Comparison of ENCODE assay signal across 1 cellular context in the genomic region with DNA sequence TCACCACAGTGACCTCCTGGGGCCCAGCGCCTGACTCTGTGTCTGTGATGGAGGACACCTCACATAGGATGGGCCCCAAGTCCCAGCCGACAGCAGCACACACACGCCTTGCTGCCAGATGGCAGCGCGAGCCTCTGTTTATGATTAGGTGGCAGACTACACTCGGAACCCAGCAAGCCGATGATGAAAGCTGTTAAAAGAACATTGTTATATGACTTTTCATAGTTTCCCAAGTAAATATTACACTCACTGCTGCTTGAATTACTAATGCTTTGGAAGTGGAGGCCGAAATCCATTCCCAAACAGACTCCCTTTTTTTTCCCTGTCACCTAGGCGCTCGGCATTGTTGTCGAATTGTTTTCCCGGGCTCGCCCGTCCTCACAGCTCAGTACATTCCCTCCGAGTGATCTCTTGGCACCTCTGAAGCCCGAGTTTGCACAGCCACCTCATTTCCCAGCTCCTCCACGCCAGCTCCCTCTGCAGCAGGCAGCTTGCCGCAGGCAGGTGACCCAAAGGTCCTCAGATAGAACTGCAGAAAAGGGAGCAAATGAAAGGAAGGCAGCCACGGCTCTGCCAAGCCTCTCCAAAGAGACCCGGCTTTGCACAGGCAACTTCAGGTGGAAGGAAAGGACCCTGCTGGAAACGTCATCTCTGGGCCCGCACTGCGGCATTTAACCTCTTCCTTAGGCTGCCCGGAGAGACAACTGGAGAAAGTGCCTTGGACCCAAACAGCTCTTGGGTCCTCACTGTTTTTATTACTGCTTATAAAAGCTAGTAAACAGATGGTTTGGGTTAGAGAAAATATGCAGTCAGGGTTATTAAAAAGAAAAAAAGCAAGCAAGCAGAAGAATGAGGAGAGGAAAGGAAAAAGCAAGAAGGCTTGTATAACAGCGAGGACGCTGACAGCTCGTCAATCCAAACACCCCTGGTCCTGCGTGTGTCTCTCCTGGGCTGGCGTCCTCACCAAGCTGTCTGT.
TF ChIP-seq lines count a peak whose summit lies in the region.

No MANE protein-coding gene starts in this region.

TF ChIP-seq in GM23338, 12 proteins besides CTCF, POLR2A, EP300 and RAD21 (continued from another document):
- TF ChIP-seq, protein P1, sequence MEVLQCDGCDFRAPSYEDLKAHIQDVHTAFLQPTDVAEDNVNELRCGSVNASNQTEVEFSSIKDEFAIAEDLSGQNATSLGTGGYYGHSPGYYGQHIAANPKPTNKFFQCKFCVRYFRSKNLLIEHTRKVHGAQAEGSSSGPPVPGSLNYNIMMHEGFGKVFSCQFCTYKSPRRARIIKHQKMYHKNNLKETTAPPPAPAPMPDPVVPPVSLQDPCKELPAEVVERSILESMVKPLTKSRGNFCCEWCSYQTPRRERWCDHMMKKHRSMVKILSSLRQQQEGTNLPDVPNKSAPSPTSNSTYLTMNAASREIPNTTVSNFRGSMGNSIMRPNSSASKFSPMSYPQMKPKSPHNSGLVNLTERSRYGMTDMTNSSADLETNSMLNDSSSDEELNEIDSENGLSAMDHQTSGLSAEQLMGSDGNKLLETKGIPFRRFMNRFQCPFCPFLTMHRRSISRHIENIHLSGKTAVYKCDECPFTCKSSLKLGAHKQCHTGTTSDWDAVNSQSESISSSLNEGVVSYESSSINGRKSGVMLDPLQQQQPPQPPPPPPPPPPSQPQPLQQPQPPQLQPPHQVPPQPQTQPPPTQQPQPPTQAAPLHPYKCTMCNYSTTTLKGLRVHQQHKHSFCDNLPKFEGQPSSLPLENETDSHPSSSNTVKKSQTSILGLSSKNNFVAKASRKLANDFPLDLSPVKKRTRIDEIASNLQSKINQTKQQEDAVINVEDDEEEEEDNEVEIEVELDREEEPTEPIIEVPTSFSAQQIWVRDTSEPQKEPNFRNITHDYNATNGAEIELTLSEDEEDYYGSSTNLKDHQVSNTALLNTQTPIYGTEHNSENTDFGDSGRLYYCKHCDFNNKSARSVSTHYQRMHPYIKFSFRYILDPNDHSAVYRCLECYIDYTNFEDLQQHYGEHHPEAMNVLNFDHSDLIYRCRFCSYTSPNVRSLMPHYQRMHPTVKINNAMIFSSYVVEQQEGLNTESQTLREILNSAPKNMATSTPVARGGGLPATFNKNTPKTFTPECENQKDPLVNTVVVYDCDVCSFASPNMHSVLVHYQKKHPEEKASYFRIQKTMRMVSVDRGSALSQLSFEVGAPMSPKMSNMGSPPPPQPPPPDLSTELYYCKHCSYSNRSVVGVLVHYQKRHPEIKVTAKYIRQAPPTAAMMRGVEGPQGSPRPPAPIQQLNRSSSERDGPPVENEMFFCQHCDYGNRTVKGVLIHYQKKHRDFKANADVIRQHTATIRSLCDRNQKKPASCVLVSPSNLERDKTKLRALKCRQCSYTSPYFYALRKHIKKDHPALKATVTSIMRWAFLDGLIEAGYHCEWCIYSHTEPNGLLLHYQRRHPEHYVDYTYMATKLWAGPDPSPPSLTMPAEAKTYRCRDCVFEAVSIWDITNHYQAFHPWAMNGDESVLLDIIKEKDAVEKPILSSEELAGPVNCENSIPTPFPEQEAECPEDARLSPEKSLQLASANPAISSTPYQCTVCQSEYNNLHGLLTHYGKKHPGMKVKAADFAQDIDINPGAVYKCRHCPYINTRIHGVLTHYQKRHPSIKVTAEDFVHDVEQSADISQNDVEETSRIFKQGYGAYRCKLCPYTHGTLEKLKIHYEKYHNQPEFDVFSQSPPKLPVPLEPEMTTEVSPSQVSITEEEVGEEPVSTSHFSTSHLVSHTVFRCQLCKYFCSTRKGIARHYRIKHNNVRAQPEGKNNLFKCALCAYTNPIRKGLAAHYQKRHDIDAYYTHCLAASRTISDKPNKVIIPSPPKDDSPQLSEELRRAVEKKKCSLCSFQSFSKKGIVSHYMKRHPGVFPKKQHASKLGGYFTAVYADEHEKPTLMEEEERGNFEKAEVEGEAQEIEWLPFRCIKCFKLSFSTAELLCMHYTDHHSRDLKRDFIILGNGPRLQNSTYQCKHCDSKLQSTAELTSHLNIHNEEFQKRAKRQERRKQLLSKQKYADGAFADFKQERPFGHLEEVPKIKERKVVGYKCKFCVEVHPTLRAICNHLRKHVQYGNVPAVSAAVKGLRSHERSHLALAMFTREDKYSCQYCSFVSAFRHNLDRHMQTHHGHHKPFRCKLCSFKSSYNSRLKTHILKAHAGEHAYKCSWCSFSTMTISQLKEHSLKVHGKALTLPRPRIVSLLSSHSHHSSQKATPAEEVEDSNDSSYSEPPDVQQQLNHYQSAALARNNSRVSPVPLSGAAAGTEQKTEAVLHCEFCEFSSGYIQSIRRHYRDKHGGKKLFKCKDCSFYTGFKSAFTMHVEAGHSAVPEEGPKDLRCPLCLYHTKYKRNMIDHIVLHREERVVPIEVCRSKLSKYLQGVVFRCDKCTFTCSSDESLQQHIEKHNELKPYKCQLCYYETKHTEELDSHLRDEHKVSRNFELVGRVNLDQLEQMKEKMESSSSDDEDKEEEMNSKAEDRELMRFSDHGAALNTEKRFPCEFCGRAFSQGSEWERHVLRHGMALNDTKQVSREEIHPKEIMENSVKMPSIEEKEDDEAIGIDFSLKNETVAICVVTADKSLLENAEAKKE (CRISPR knock-in tag; IDR thresholded peaks at IDR 0.05), result no peak
- TF ChIP-seq, protein P2, sequence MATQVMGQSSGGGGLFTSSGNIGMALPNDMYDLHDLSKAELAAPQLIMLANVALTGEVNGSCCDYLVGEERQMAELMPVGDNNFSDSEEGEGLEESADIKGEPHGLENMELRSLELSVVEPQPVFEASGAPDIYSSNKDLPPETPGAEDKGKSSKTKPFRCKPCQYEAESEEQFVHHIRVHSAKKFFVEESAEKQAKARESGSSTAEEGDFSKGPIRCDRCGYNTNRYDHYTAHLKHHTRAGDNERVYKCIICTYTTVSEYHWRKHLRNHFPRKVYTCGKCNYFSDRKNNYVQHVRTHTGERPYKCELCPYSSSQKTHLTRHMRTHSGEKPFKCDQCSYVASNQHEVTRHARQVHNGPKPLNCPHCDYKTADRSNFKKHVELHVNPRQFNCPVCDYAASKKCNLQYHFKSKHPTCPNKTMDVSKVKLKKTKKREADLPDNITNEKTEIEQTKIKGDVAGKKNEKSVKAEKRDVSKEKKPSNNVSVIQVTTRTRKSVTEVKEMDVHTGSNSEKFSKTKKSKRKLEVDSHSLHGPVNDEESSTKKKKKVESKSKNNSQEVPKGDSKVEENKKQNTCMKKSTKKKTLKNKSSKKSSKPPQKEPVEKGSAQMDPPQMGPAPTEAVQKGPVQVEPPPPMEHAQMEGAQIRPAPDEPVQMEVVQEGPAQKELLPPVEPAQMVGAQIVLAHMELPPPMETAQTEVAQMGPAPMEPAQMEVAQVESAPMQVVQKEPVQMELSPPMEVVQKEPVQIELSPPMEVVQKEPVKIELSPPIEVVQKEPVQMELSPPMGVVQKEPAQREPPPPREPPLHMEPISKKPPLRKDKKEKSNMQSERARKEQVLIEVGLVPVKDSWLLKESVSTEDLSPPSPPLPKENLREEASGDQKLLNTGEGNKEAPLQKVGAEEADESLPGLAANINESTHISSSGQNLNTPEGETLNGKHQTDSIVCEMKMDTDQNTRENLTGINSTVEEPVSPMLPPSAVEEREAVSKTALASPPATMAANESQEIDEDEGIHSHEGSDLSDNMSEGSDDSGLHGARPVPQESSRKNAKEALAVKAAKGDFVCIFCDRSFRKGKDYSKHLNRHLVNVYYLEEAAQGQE (IDR thresholded peaks at IDR 0.05; ENCODE audit: unreplicated experiment), result no peak
